ENCODE assay signal across 44 cellular contexts in genomic region chr6:44321210-44321609, GRCh38. TPM values are rescaled to one million over a fixed set of nuclear protein-coding genes. Genes with fewer than 3 reads are reported as not detected.
"Had no signal": no experiment of that assay in that cellular context is flagged by ENCODE, and none has a peak within 500 bp of the region (broad histone marks: within the 10 kb centered on the region; RNA-seq: fewer than 3 reads in every experiment).

No MANE protein-coding gene starts in this region.

- H3K36me3 Mint-ChIP-seq: activated naive CD4-positive, alpha-beta T cell treated with anti-CD3 and anti-CD28 coated beads, Interleukin-2, amount 10 ng/mL, durations not matched to agents 7 days and 5 days; activated naive CD4-positive, alpha-beta T cell treated with anti-CD3 and anti-CD28 coated beads, Interleukin-2, amount 50 U/mL, for 24 hours; activated naive CD4-positive, alpha-beta T cell treated with anti-CD3 and anti-CD28 coated beads, Interleukin-2, amount 50 U/mL, for 72 hours; activated naive CD8-positive, alpha-beta T cell treated with anti-CD3 and anti-CD28 coated beads for 36 hours; activated naive CD8-positive, alpha-beta T cell treated with anti-CD3 and anti-CD28 coated beads, Interleukin-2, amount 10 ng/mL, durations not matched to agents 7 days and 5 days; brain had no signal

- H3K27ac Mint-ChIP-seq: activated naive CD4-positive, alpha-beta T cell treated with anti-CD3 and anti-CD28 coated beads for 36 hours; activated naive CD4-positive, alpha-beta T cell treated with anti-CD3 and anti-CD28 coated beads, Interleukin-2, amount 10 ng/mL, durations not matched to agents 7 days and 5 days; activated naive CD4-positive, alpha-beta T cell treated with anti-CD3 and anti-CD28 coated beads, Interleukin-2, amount 50 U/mL, for 24 hours; activated naive CD4-positive, alpha-beta T cell treated with anti-CD3 and anti-CD28 coated beads, Interleukin-2, amount 50 U/mL, for 72 hours; activated naive CD8-positive, alpha-beta T cell; activated naive CD8-positive, alpha-beta T cell treated with anti-CD3 and anti-CD28 coated beads for 36 hours; activated naive CD8-positive, alpha-beta T cell treated with anti-CD3 and anti-CD28 coated beads, Interleukin-2, amount 10 ng/mL, durations not matched to agents 7 days and 5 days; activated naive CD8-positive, alpha-beta T cell treated with anti-CD3 and anti-CD28 coated beads, Interleukin-2, amount 50 U/mL, for 24 hours; activated T-cell treated with anti-CD3 and anti-CD28 coated beads, Interleukin-2, amount 50 U/mL, for 24 hours; activated T-cell treated with anti-CD3 and anti-CD28 coated beads, Interleukin-2, amount 50 U/mL, for 72 hours; activated T-helper 1 cell treated with anti-CD3 and anti-CD28 coated beads, Interleukin-12 subunit alpha, Interleukin-12 subunit beta, Interleukin-2, Interleukin-4 antibody, amounts not matched to agents 30 ng/mL and 10 ng/mL and 1 ng/mL, durations not matched to agents 14 hours and 24 hours and 36 hours; activated T-helper 17 cell treated with anti-CD3 and anti-CD28 coated beads, Interleukin-2, amount 50 U/mL, for 72 hours; activated T-helper 2 cell treated with anti-CD3 and anti-CD28 coated beads, Interferon-gamma antibody, Interleukin-2, Interleukin-4, amounts not matched to agents 10 μg/mL and 5 μg/mL and 100 μg/mL, durations not matched to agents 14 hours and 24 hours and 36 hours; brain had no signal

- H3K9me3 Mint-ChIP-seq: activated naive CD4-positive, alpha-beta T cell treated with anti-CD3 and anti-CD28 coated beads for 36 hours; activated naive CD4-positive, alpha-beta T cell treated with anti-CD3 and anti-CD28 coated beads, Interleukin-2, amount 10 ng/mL, durations not matched to agents 7 days and 5 days; activated naive CD4-positive, alpha-beta T cell treated with anti-CD3 and anti-CD28 coated beads, Interleukin-2, amount 50 U/mL, for 24 hours; activated naive CD4-positive, alpha-beta T cell treated with anti-CD3 and anti-CD28 coated beads, Interleukin-2, amount 50 U/mL, for 72 hours; activated naive CD8-positive, alpha-beta T cell treated with anti-CD3 and anti-CD28 coated beads, Interleukin-2, amount 10 ng/mL, durations not matched to agents 7 days and 5 days; activated naive CD8-positive, alpha-beta T cell treated with anti-CD3 and anti-CD28 coated beads, Interleukin-2, amount 50 U/mL, for 24 hours; activated T-cell treated with anti-CD3 and anti-CD28 coated beads, Interleukin-2, amount 50 U/mL, for 24 hours; activated T-cell treated with anti-CD3 and anti-CD28 coated beads, Interleukin-2, amount 50 U/mL, for 4 hours; activated T-cell treated with anti-CD3 and anti-CD28 coated beads, Interleukin-2, amount 50 U/mL, for 72 hours; activated T-helper 1 cell treated with anti-CD3 and anti-CD28 coated beads, Interleukin-12 subunit alpha, Interleukin-12 subunit beta, Interleukin-2, Interleukin-4 antibody, amounts not matched to agents 30 ng/mL and 10 ng/mL and 1 ng/mL, durations not matched to agents 14 hours and 24 hours and 36 hours; activated T-helper 17 cell treated with anti-CD3 and anti-CD28 coated beads, Interleukin-2, amount 50 U/mL, for 72 hours; activated T-helper 2 cell treated with anti-CD3 and anti-CD28 coated beads, Interferon-gamma antibody, Interleukin-2, Interleukin-4, amounts not matched to agents 10 μg/mL and 5 μg/mL and 100 μg/mL, durations not matched to agents 14 hours and 24 hours and 36 hours; brain; central memory CD8-positive, alpha-beta T cell had no signal

- H3K4me3 Mint-ChIP-seq: activated naive CD4-positive, alpha-beta T cell treated with anti-CD3 and anti-CD28 coated beads for 36 hours; activated naive CD4-positive, alpha-beta T cell treated with anti-CD3 and anti-CD28 coated beads, Interleukin-2, amount 10 ng/mL, durations not matched to agents 7 days and 5 days; activated naive CD4-positive, alpha-beta T cell treated with anti-CD3 and anti-CD28 coated beads, Interleukin-2, amount 50 U/mL, for 24 hours; activated naive CD8-positive, alpha-beta T cell; activated naive CD8-positive, alpha-beta T cell treated with anti-CD3 and anti-CD28 coated beads for 36 hours; activated naive CD8-positive, alpha-beta T cell treated with anti-CD3 and anti-CD28 coated beads, Interleukin-2, amount 10 ng/mL, durations not matched to agents 7 days and 5 days; activated naive CD8-positive, alpha-beta T cell treated with anti-CD3 and anti-CD28 coated beads, Interleukin-2, amount 50 U/mL, for 24 hours; activated T-cell treated with anti-CD3 and anti-CD28 coated beads, Interleukin-2, amount 50 U/mL, for 24 hours; activated T-cell treated with anti-CD3 and anti-CD28 coated beads, Interleukin-2, amount 50 U/mL, for 4 hours; activated T-cell treated with anti-CD3 and anti-CD28 coated beads, Interleukin-2, amount 50 U/mL, for 72 hours; activated T-helper 1 cell treated with anti-CD3 and anti-CD28 coated beads, Interleukin-12 subunit alpha, Interleukin-12 subunit beta, Interleukin-2, Interleukin-4 antibody, amounts not matched to agents 30 ng/mL and 10 ng/mL and 1 ng/mL, durations not matched to agents 14 hours and 24 hours and 36 hours; activated T-helper 17 cell treated with anti-CD3 and anti-CD28 coated beads, Interleukin-2, amount 50 U/mL, for 72 hours; brain; central memory CD8-positive, alpha-beta T cell had no signal

- H3K27me3 ChIP-seq: ascending aorta, body of pancreas, breast epithelium had no signal

- H3K4me3 ChIP-seq: adrenal gland, ascending aorta, body of pancreas, breast epithelium, cardiac muscle cell had no signal

- DNase-seq: activated effector memory CD4-positive, alpha-beta T cell treated with anti-CD3 and anti-CD28 coated beads, Interleukin-2, amount 50 U/mL, for 16 hours; activated effector memory CD4-positive, alpha-beta T cell treated with Interleukin-2 at 50 U/mL for 16 hours; activated gamma-delta T cell; activated gamma-delta T cell treated with Interleukin-2 at 50 U/mL for 16 hours; activated naive CD4-positive, alpha-beta T cell; activated naive CD4-positive, alpha-beta T cell treated with anti-CD3 and anti-CD28 coated beads for 36 hours; activated naive CD4-positive, alpha-beta T cell treated with anti-CD3 and anti-CD28 coated beads, Interleukin-2, amount 10 ng/mL, durations not matched to agents 7 days and 5 days; activated naive CD4-positive, alpha-beta T cell treated with anti-CD3 and anti-CD28 coated beads, Interleukin-2, amount 50 U/mL, for 16 hours; activated naive CD4-positive, alpha-beta T cell treated with Interleukin-2 at 50 U/mL for 16 hours; activated naive CD8-positive, alpha-beta T cell treated with anti-CD3 and anti-CD28 coated beads for 36 hours; activated naive CD8-positive, alpha-beta T cell treated with anti-CD3 and anti-CD28 coated beads, Interleukin-2, amount 10 ng/mL, durations not matched to agents 7 days and 5 days; activated naive CD8-positive, alpha-beta T cell treated with anti-CD3 and anti-CD28 coated beads, Interleukin-2, amount 50 U/mL, for 24 hours; activated T-cell treated with anti-CD3 and anti-CD28 coated beads, Interleukin-2, amount 50 U/mL, for 1 hour; activated T-cell treated with anti-CD3 and anti-CD28 coated beads, Interleukin-2, amount 50 U/mL, for 24 hours; activated T-cell treated with anti-CD3 and anti-CD28 coated beads, Interleukin-2, amount 50 U/mL, for 4 hours; activated T-cell treated with anti-CD3 and anti-CD28 coated beads, Interleukin-2, amount 50 U/mL, for 48 hours; activated T-cell treated with anti-CD3 and anti-CD28 coated beads, Interleukin-2, amount 50 U/mL, for 72 hours; adrenal gland; amniotic stem cell; amygdala; anterior cingulate cortex; aorta; body of pancreas; brain microvascular endothelial cell; caudate nucleus; central memory CD4-positive, alpha-beta T cell; cerebellar nuclear complex had no signal

- H3K4me1 Mint-ChIP-seq: activated naive CD4-positive, alpha-beta T cell treated with anti-CD3 and anti-CD28 coated beads, Interleukin-2, amount 10 ng/mL, durations not matched to agents 7 days and 5 days; activated naive CD4-positive, alpha-beta T cell treated with anti-CD3 and anti-CD28 coated beads, Interleukin-2, amount 50 U/mL, for 24 hours; activated naive CD8-positive, alpha-beta T cell treated with anti-CD3 and anti-CD28 coated beads for 36 hours; activated naive CD8-positive, alpha-beta T cell treated with anti-CD3 and anti-CD28 coated beads, Interleukin-2, amount 10 ng/mL, durations not matched to agents 7 days and 5 days; activated naive CD8-positive, alpha-beta T cell treated with anti-CD3 and anti-CD28 coated beads, Interleukin-2, amount 50 U/mL, for 24 hours; activated T-helper 17 cell treated with anti-CD3 and anti-CD28 coated beads, Interleukin-2, amount 50 U/mL, for 72 hours; brain; central memory CD8-positive, alpha-beta T cell had no signal

- H3K36me3 ChIP-seq: adrenal gland, ascending aorta, brain microvascular endothelial cell, breast epithelium, cardiac muscle cell had no signal

- H3K9me3 ChIP-seq: adrenal gland, ascending aorta, body of pancreas, breast epithelium had no signal

- H3K4me1 ChIP-seq: adrenal gland, ascending aorta, body of pancreas, breast epithelium had no signal

- ATAC-seq: activated naive CD4-positive, alpha-beta T cell treated with anti-CD3 and anti-CD28 coated beads, Interleukin-2, amount 50 U/mL, for 72 hours; activated naive CD8-positive, alpha-beta T cell treated with anti-CD3 and anti-CD28 coated beads, Interleukin-2, amount 50 U/mL, for 24 hours; activated T-cell treated with anti-CD3 and anti-CD28 coated beads, Interleukin-2, amount 50 U/mL, for 4 hours; activated T-cell treated with anti-CD3 and anti-CD28 coated beads, Interleukin-2, amount 50 U/mL, for 72 hours; activated T-helper 17 cell treated with anti-CD3 and anti-CD28 coated beads, Interleukin-2, amount 50 U/mL, for 72 hours; body of pancreas had no signal

- FAIRE-seq: astrocyte, bronchial epithelial cell had no signal

- H3K27ac ChIP-seq: adrenal gland, ascending aorta, body of pancreas, brain microvascular endothelial cell, breast epithelium, cardiac muscle cell had no signal

RNA-seq across cellular contexts. Expression of gene SPATS1, which starts 21.2 kb away (rescaled TPM):
- total RNA-seq: activated naive CD4-positive, alpha-beta T cell treated with anti-CD3 and anti-CD28 coated beads for 36 hours; activated naive CD4-positive, alpha-beta T cell treated with anti-CD3 and anti-CD28 coated beads, Interleukin-2, amount 50 U/mL, for 72 hours; activated naive CD8-positive, alpha-beta T cell treated with anti-CD3 and anti-CD28 coated beads for 36 hours; activated naive CD8-positive, alpha-beta T cell treated with anti-CD3 and anti-CD28 coated beads, Interleukin-2, amount 10 ng/mL, durations not matched to agents 7 days and 5 days; activated T-cell treated with anti-CD3 and anti-CD28 coated beads, Interleukin-2, amount 50 U/mL, for 4 hours; activated T-cell treated with anti-CD3 and anti-CD28 coated beads, Interleukin-2, amount 50 U/mL, for 72 hours; activated T-helper 1 cell treated with anti-CD3 and anti-CD28 coated beads, Interleukin-12 subunit alpha, Interleukin-12 subunit beta, Interleukin-2, Interleukin-4 antibody, amounts not matched to agents 30 ng/mL and 10 ng/mL and 1 ng/mL, durations not matched to agents 14 hours and 24 hours and 36 hours; activated T-helper 17 cell treated with anti-CD3 and anti-CD28 coated beads, Interleukin-2, amount 50 U/mL, for 72 hours; activated T-helper 2 cell treated with anti-CD3 and anti-CD28 coated beads, Interferon-gamma antibody, Interleukin-2, Interleukin-4, amounts not matched to agents 10 μg/mL and 5 μg/mL and 100 μg/mL, durations not matched to agents 14 hours and 24 hours and 36 hours; adrenal gland; aorta; ascending aorta; astrocyte; body of pancreas; breast epithelium; bronchial epithelial cell; cardiac muscle cell; cardiac septum; cerebellum; chondrocyte had no signal
- polyA plus RNA-seq: adipose tissue, aorta, cardiac muscle cell had no signal

RNA-seq across cellular contexts. Expression of gene TMEM151B, which starts 51.0 kb away (rescaled TPM):
- total RNA-seq: activated naive CD4-positive, alpha-beta T cell treated with anti-CD3 and anti-CD28 coated beads for 36 hours; activated naive CD8-positive, alpha-beta T cell treated with anti-CD3 and anti-CD28 coated beads for 36 hours; activated naive CD8-positive, alpha-beta T cell treated with anti-CD3 and anti-CD28 coated beads, Interleukin-2, amount 10 ng/mL, durations not matched to agents 7 days and 5 days; activated T-helper 2 cell treated with anti-CD3 and anti-CD28 coated beads, Interferon-gamma antibody, Interleukin-2, Interleukin-4, amounts not matched to agents 10 μg/mL and 5 μg/mL and 100 μg/mL, durations not matched to agents 14 hours and 24 hours and 36 hours; aorta; ascending aorta; bronchial epithelial cell had no signal
- polyA plus RNA-seq: aorta had no signal
